In the genomic region with DNA sequence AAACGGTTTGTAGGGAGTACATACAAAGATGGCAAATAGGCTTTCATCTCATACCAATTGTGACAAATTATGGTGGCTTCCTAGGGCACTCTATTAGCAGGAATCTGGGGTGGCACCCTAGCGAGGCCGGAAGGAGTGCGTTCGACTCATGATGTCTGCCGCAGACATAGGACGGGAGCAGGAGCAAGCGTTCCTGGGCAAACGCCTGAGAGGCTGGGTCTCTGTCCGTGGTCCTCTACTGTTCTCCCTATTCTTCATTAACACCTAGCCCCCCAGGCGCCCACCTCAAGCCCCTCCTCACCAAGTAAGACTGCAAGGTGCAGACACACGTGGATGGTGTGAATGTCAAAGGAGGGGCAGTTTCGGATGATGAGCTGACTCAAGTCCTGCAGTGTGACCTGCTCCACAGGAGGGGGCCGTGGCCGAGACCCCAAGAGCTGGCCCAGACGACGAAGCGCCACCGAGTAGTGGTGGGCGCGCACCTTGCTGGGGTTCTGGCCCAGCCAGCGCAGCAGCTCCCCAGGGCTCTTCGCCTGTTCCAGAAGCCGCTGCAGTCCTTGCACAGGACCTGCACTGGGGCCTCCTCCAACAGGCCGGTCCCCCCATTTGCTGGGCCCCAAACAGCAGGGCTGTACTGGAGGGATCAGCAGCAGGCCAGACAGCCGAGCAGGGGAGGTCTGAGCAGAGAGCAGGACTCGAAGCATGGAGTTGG, we compare ENCODE assay signal across 8 cellular contexts. TPM values are rescaled to one million over a fixed set of nuclear protein-coding genes. Genes with fewer than 3 reads are reported as not detected.
DNase-seq lines count a peak whose midpoint lies in the region; ATAC-seq and TF ChIP-seq lines count a peak whose summit lies in the region.

No MANE protein-coding gene starts in this region.

- H3K36me3 Mint-ChIP-seq in nephron (ENCODE audit: low read depth) = peaks cover 15% of the 10 kb centered on the region

- TF ChIP-seq CTCF in MM.1S (IDR thresholded peaks at IDR 0.05; ENCODE audit: low read length) (no peak), nephron (IDR thresholded peaks at IDR 0.05; ENCODE audit: unreplicated experiment in 3 of 3) (no peak)

- H3K27me3 ChIP-seq in BLaER1 (peaks cover 9% of the 10 kb centered on the region; the same call in 1 of the 2 replicates), MM.1S (replicated peaks; ENCODE audit: insufficient read depth, low read length) (no peaks in the 10 kb centered on the region), ectodermal cell (ENCODE audit: control insufficient read depth, insufficient read depth, low read length, poor library complexity, severe bottlenecking) (peaks cover 9% of the 10 kb centered on the region)

- H3F3A ChIP-seq in MM.1S (ENCODE audit: insufficient read depth, low read length) = peaks cover 15% of the 10 kb centered on the region; the same call in 1 of the 2 replicates

- H3K4me1 Mint-ChIP-seq in nephron = peaks cover 25% of the 10 kb centered on the region

- H3K27ac ChIP-seq in BLaER1 = peak overlapping the region; percentile 96; the same call in 1 of the 2 replicates
- no peak overlapping the region for H3K27ac ChIP-seq in MM.1S (ENCODE audit: low read length)
- no peak overlapping the region for H3K27ac ChIP-seq in ectodermal cell (ENCODE audit: insufficient read depth, low read depth, low read length, poor library complexity, severe bottlenecking)

- peaks cover 52% of the 10 kb centered on the region for H3K79me2 ChIP-seq in MM.1S (ENCODE audit: low read length)

- peak overlapping the region; percentile 85 to 93 (median 91) for H3K4me3 Mint-ChIP-seq in nephron

- H3K4me2 ChIP-seq in BLaER1 (peak overlapping the region; percentile 99), MM.1S (ENCODE audit: low read depth, low read length) (peak overlapping the region; percentile 71)

- 88% methylated on average over 27 of the region's 27 CpGs for WGBS in ectodermal cell, 2 experiments

- ATAC-seq in HG03457 (IDR thresholded peaks at IDR 0.05; ENCODE audit: unreplicated experiment) = no peak

- DNase-seq in MM.1S (no peak), AG08395 (ENCODE audit: low spot score) (no peak), MV-4-11 (lab: John Stamatoyannopoulos, UW) (no peak), NCI-H510A treated with DMSO at 0.1 percent for 48 hours (lab: John Stamatoyannopoulos, UW) (no peak)

- H3K9me3 Mint-ChIP-seq in nephron = no peaks in the 10 kb centered on the region

- H3K27ac Mint-ChIP-seq in nephron = peak overlapping the region; percentile 84 to 91 (median 91)

- no peak overlapping the region for H2AFZ ChIP-seq in MM.1S (ENCODE audit: low read length)

- H3K9ac ChIP-seq in BLaER1 (peak overlapping the region; percentile 99), MM.1S (ENCODE audit: low read length) (peak overlapping the region; percentile 92)

- H3K4me3 ChIP-seq in BLaER1 (peak overlapping the region; percentile 99), MM.1S (ENCODE audit: low read length) (peak overlapping the region; percentile 84), ectodermal cell (ENCODE audit: insufficient read depth, low read depth, low read length) (peak overlapping the region; percentile 82)

- H4K20me1 ChIP-seq in BLaER1 (peaks cover 71% of the 10 kb centered on the region), MM.1S (ENCODE audit: insufficient read depth, low read length) (no peaks in the 10 kb centered on the region)

- H3K27me3 Mint-ChIP-seq in nephron (ENCODE audit: low read depth) = no peaks in the 10 kb centered on the region

- peaks cover 60% of the 10 kb centered on the region for H3K4me1 ChIP-seq in BLaER1
- H3K4me1 ChIP-seq in MM.1S (ENCODE audit: low read length) = peaks cover 19% of the 10 kb centered on the region
- peaks cover 34% of the 10 kb centered on the region for H3K4me1 ChIP-seq in ectodermal cell (ENCODE audit: control insufficient read depth, insufficient read depth, low read length)

- H3K9me3 ChIP-seq in BLaER1 (no peaks in the 10 kb centered on the region), MM.1S (replicated peaks; ENCODE audit: insufficient read depth, low read length) (no peaks in the 10 kb centered on the region), ectodermal cell (ENCODE audit: control insufficient read depth, low read length) (no peaks in the 10 kb centered on the region)

- no peaks in the 10 kb centered on the region for H3K9me2 ChIP-seq in MM.1S (replicated peaks; ENCODE audit: insufficient read depth, low read length)

- H3K36me3 ChIP-seq in BLaER1 (peaks cover 36% of the 10 kb centered on the region), MM.1S (replicated peaks; ENCODE audit: insufficient read depth, low read length) (peaks cover 3% of the 10 kb centered on the region; the same call in 1 of the 2 replicates), ectodermal cell (ENCODE audit: control insufficient read depth, insufficient read depth, low read length) (peaks cover 14% of the 10 kb centered on the region)

RNA-seq across cellular contexts. Expression of gene FASTK, which starts 1.3 kb away (rescaled TPM):
- polyA plus RNA-seq in ectodermal cell (2013, experiment 1 of 4) = 55.1 TPM
- polyA plus RNA-seq in ectodermal cell (2013, experiment 2 of 4) = 44.8 TPM
- polyA plus RNA-seq in ectodermal cell (2013, experiment 3 of 4) = 48.3 TPM
- polyA plus RNA-seq in ectodermal cell (2013, experiment 4 of 4) = 55.4 TPM

RNA-seq across cellular contexts. Expression of gene TMUB1, which starts 3.9 kb away (rescaled TPM):
- 45.6 TPM for polyA plus RNA-seq in ectodermal cell (2013, experiment 1 of 4)
- polyA plus RNA-seq in ectodermal cell (2013, experiment 2 of 4) = 38.3 TPM
- 41.6 TPM for polyA plus RNA-seq in ectodermal cell (2013, experiment 3 of 4)
- 41.5 TPM for polyA plus RNA-seq in ectodermal cell (2013, experiment 4 of 4)

RNA-seq across cellular contexts. Expression of gene AGAP3, which starts 6.9 kb away (rescaled TPM):
- polyA plus RNA-seq in ectodermal cell (2013, experiment 1 of 4) = 72.8 TPM
- polyA plus RNA-seq in ectodermal cell (2013, experiment 2 of 4) = 63.8 TPM
- polyA plus RNA-seq in ectodermal cell (2013, experiment 3 of 4) = 55.5 TPM
- 62.2 TPM for polyA plus RNA-seq in ectodermal cell (2013, experiment 4 of 4)

RNA-seq across cellular contexts. Expression of gene SLC4A2, which starts 20.0 kb away (rescaled TPM):
- 86.2 TPM for polyA plus RNA-seq in ectodermal cell (2013, experiment 1 of 4)
- 81.1 TPM for polyA plus RNA-seq in ectodermal cell (2013, experiment 2 of 4)
- polyA plus RNA-seq in ectodermal cell (2013, experiment 3 of 4) = 63.2 TPM
- polyA plus RNA-seq in ectodermal cell (2013, experiment 4 of 4) = 71.0 TPM

RNA-seq across cellular contexts. Expression of gene CDK5, which starts 21.7 kb away (rescaled TPM):
- 17.6 TPM for polyA plus RNA-seq in ectodermal cell (2013, experiment 1 of 4)
- 15.2 TPM for polyA plus RNA-seq in ectodermal cell (2013, experiment 2 of 4)
- 15.4 TPM for polyA plus RNA-seq in ectodermal cell (2013, experiment 3 of 4)
- 18.9 TPM for polyA plus RNA-seq in ectodermal cell (2013, experiment 4 of 4)
